16 cellular contexts compared by ENCODE assay signal in the genomic region with DNA sequence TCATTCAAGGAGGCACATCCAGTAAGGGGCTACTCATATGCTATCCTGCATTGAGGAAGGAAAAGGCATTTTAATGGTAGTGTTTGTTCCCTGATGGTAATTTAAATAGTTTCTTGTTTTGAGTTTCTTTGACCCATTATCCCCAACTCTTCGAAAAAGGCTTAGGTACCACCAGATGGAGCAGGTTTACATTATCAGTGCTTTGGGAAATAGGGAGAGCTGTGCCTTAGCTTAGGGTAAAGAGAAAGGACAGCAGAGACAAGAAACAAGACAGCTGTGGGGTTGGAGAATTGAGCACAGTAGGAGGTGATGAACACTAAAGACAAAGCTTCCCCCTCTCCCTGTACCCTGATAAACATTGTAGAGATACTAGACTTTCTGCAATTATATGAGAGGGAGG.
"Had no signal": no experiment of that assay in that cellular context is flagged by ENCODE, and none has a peak within 500 bp of the region (broad histone marks: within the 10 kb centered on the region; RNA-seq: fewer than 3 reads in every experiment).

No MANE protein-coding gene starts in this region.

- H3K79me2 ChIP-seq: hepatocyte had no signal

- H3K4me1 ChIP-seq: esophagus squamous epithelium, pancreas had no signal

- H3K9me3 Mint-ChIP-seq: dendritic cell treated with granulocyte-macrophage colony-stimulating factor and Interleukin-4, amounts not matched to agents 40 ng/mL and 50 ng/mL, for 4 days; effector memory CD8-positive, alpha-beta T cell; natural killer cell had no signal

- H3K36me3 Mint-ChIP-seq: natural killer cell had no signal

- ATAC-seq: effector memory CD8-positive, alpha-beta T cell; foreskin keratinocyte; mucosa of descending colon; natural killer cell; pancreas; right cardiac atrium had no signal

- H3K27me3 Mint-ChIP-seq: dendritic cell treated with granulocyte-macrophage colony-stimulating factor and Interleukin-4, amounts not matched to agents 40 ng/mL and 50 ng/mL, for 4 days; effector memory CD8-positive, alpha-beta T cell had no signal

- H3K4me3 ChIP-seq: esophagus squamous epithelium, hepatocyte, mucosa of descending colon, pancreas had no signal

- H2AFZ ChIP-seq: hepatocyte had no signal

- DNase-seq: effector memory CD8-positive, alpha-beta T cell; esophagus squamous epithelium; foreskin keratinocyte; kidney glomerular epithelial cell; mucosa of descending colon; natural killer cell; occipital lobe; pancreas; right cardiac atrium; small intestine; stimulated activated CD4-positive, alpha-beta T cell treated with anti-CD3 and anti-CD28 coated beads, Interleukin-12 subunit alpha, Interleukin-12 subunit beta, amount 100 ng/mL, for 4 hours; stimulated activated naive CD4-positive, alpha-beta T cell; trophoblast cell had no signal

- H3K27ac ChIP-seq: esophagus squamous epithelium, foreskin keratinocyte, hepatocyte, pancreas had no signal

- H3K27ac Mint-ChIP-seq: dendritic cell treated with granulocyte-macrophage colony-stimulating factor and Interleukin-4, amounts not matched to agents 40 ng/mL and 50 ng/mL, for 4 days; effector memory CD8-positive, alpha-beta T cell; natural killer cell; progenitor cell of endocrine pancreas had no signal

- H3K4me3 Mint-ChIP-seq: dendritic cell treated with granulocyte-macrophage colony-stimulating factor and Interleukin-4, amounts not matched to agents 40 ng/mL and 50 ng/mL, for 4 days; effector memory CD8-positive, alpha-beta T cell; natural killer cell had no signal

- H3K4me1 Mint-ChIP-seq: natural killer cell had no signal

- H3K27me3 ChIP-seq: esophagus squamous epithelium, foreskin keratinocyte, pancreas had no signal

- H3K9me3 ChIP-seq: esophagus squamous epithelium, mucosa of descending colon, pancreas had no signal

- H3K36me3 ChIP-seq: esophagus squamous epithelium, pancreas had no signal

- H3K4me2 ChIP-seq: hepatocyte had no signal
